8 cellular contexts compared by ENCODE assay signal in the genomic region with DNA sequence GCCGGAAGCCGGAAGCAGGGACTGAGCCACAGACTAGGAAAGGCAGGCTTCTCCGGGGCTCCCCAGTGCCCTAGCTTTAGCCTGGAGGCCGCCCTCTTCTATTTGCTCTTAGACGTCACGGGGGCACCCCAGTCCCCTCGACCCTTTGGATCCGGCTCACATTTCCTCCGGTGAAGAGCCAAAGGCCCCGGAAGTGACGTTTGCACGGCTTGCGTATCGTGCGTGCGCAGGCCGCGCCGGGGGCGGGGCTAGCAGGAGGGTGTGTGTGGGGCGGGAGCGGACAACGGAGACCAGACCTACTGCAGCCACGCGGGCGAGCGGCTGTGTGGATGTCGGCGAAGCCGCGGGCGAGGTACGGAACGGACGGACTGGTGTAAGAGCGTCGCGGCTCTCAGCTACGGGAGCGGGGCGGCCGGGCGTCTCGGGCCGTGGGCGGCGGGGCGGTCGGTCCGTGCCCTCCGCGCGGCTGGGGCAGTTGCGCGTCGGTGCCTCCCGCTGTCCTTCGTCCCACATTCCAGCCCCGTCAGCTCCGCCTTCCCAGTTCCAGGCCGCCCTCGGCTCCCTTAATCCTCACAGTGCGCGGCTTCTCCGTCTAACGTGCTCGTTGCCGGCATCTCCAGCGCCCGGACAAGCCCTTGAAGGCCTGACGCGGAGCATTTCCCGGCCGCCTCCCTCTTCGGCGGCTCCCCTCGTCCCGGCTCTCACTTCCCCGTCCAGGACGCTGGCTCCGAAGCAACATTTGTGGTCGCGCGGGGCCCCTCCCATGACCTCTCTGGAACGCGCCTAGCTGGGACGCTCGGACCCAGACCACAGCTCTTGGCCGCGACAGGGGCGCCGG. TPM values are rescaled to one million over a fixed set of nuclear protein-coding genes. Genes with fewer than 3 reads are reported as not detected.
DNase-seq lines count a peak whose midpoint lies in the region; ATAC-seq and TF ChIP-seq lines count a peak whose summit lies in the region.

No MANE protein-coding gene starts in this region.

- DNase-seq in DMS114 treated with DMSO at 0.1 percent for 48 hours (lab: John Stamatoyannopoulos, UW; ENCODE audit: unreplicated experiment) (peak; percentile 91), IMR-90 (peak; percentile 97), OCI-LY7 (ENCODE audit: low spot score) (peak; percentile 99), activated T-cell treated with anti-CD3 and anti-CD28 coated beads for 48 hours (ENCODE audit: low read depth) (peak; percentile 96), epithelial cell of proximal tubule (ENCODE audit: low read depth) (peak; percentile 71), mucosa of gallbladder (ENCODE audit: low spot score) (peak; percentile 98)
- DNase-seq in stimulated activated CD8-positive, alpha-beta memory T cell treated with anti-CD3 and anti-CD28 coated beads, Interleukin-4, amount 100 ng/mL, for 24 hours (ENCODE audit: low read depth), result peak; percentile 96

- H4K91ac ChIP-seq in IMR-90 (ENCODE audit: insufficient read depth, low read depth, low read length), result peak overlapping the region; percentile 93

- H2AK5ac ChIP-seq in IMR-90 (ENCODE audit: low read depth, low read length), result peak overlapping the region; percentile 63; the same call in 1 of the 2 replicates

- no peaks in the 10 kb centered on the region for H3K27me3 ChIP-seq in IMR-90 (ENCODE audit: control insufficient read depth, insufficient read depth, low read length)

- H2BK120ac ChIP-seq in IMR-90 (ENCODE audit: low read depth, low read length), result peak overlapping the region; percentile 77

- H3K4ac ChIP-seq in IMR-90 (ENCODE audit: low read depth, low read length), result peak overlapping the region; percentile 98

- peak overlapping the region; percentile 97; the same call in 1 of the 2 replicates for H3K23ac ChIP-seq in IMR-90 (ENCODE audit: low read depth, low read length)

- H3K79me2 ChIP-seq in OCI-LY7 (ENCODE audit: insufficient read depth, low read depth, low read length), result peaks cover 41% of the 10 kb centered on the region; the same call in 1 of the 2 replicates

- in situ Hi-C loops in IMR-90 (cut with MboI; ENCODE audit: low sequenced_read_pairs), result no loop called here

- peaks cover 4% of the 10 kb centered on the region; the same call in 1 of the 2 replicates for H3K4me1 ChIP-seq in IMR-90 (ENCODE audit: control insufficient read depth, insufficient read depth, low read length)
- peaks cover 7% of the 10 kb centered on the region for H3K4me1 ChIP-seq in OCI-LY7 (ENCODE audit: insufficient read depth, low read length, poor library complexity, severe bottlenecking)

- POLR2A ChIA-PET in IMR-90 (lab: Charles Lee; ENCODE audit: unreplicated experiment), result no interaction called here
- POLR2A ChIA-PET in OCI-LY7 (lab: Charles Lee), result interaction anchor here (0.5 to 2.0 kb wide), 10 partner anchors 9 to 99 kb away, joined by 3 to 8 read pairs (median 4); no protein-coding TSS in a partner anchor

- no peaks in the 10 kb centered on the region for H3K9me3 ChIP-seq in IMR-90 (ENCODE audit: control insufficient read depth, insufficient read depth, low read length)
- no peaks in the 10 kb centered on the region for H3K9me3 ChIP-seq in OCI-LY7 (ENCODE audit: low read length)

- intact Hi-C loops in IMR-90 (cut with micrococcal nuclease) (loop anchor here (1.0 kb wide), 1 partner anchor 97 kb away; no protein-coding TSS in a partner anchor), OCI-LY7 (cut with micrococcal nuclease; ENCODE audit: unreplicated experiment) (loop anchor here (1.0 to 5.0 kb wide), 2 partner anchors 26 to 97 kb away; partner anchors contain the start of gene KCTD7)

- H4K5ac ChIP-seq in IMR-90 (ENCODE audit: low read depth, low read length), result peak overlapping the region; percentile 82

- H3K79me1 ChIP-seq in IMR-90 (ENCODE audit: low read depth in 1 of 2, low read length in 2 of 2), result peaks cover 15 to 36% of the 10 kb centered on the region in 2 experiments

- H4K20me1 ChIP-seq in IMR-90 (ENCODE audit: insufficient read depth, low read length), result peaks cover 8% of the 10 kb centered on the region
- H4K20me1 ChIP-seq in OCI-LY7 (ENCODE audit: insufficient read depth, low read length), result no peaks in the 10 kb centered on the region

- peak overlapping the region; percentile 93 for H3K9ac ChIP-seq in IMR-90 (ENCODE audit: low read depth, low read length)

- H2BK5ac ChIP-seq in IMR-90 (ENCODE audit: low read depth, low read length, poor library complexity, severe bottlenecking), result peak overlapping the region; percentile 96

- peak overlapping the region; percentile 98 for H2AFZ ChIP-seq in IMR-90 (replicated peaks; ENCODE audit: low read length, poor library complexity)
- H2AFZ ChIP-seq in OCI-LY7 (ENCODE audit: low read length), result peak overlapping the region; percentile 51; the same call in 1 of the 2 replicates

- dilution Hi-C loops in IMR-90 (cut with HindIII; ENCODE audit: low sequenced_read_pairs, unreplicated experiment), result no loop called here

- peak overlapping the region; percentile 97 for H2AK9ac ChIP-seq in IMR-90 (replicated peaks; ENCODE audit: low read depth, low read length, poor library complexity)

- peak; percentile 98 for TF ChIP-seq POLR2A in IMR-90 (IDR thresholded peaks at IDR 0.05; ENCODE audit: low read depth, low read length)

- ATAC-seq in GM21529 (IDR thresholded peaks at IDR 0.05; ENCODE audit: unreplicated experiment), result peak; percentile 90
- ATAC-seq in IMR-90 (ENCODE audit: low read depth), result peak; percentile 93

- BruUV-seq in IMR-90 (replicated peaks; lab: Mats Ljungman, UMichigan) (no TSS peak), OCI-LY7 (replicated peaks; lab: Mats Ljungman, UMichigan) (no TSS peak)

- WGBS in IMR-90 (ENCODE audit: extremely low coverage in 2 of 2, insufficient read length in 1 of 2), 2 experiments, result 0% methylated on average over 53 of the region's 92 CpGs; no CpG with 5 or more reads in 1 of the 2 experiments

- H2BK20ac ChIP-seq in IMR-90 (ENCODE audit: low read depth, low read length), result no peak overlapping the region

- H3K4me3 ChIP-seq in IMR-90 (ENCODE audit: insufficient read depth, low read depth, low read length) (peak overlapping the region; percentile 60), OCI-LY7 (ENCODE audit: low read depth, low read length, poor library complexity, severe bottlenecking) (peak overlapping the region; percentile 71), epithelial cell of proximal tubule (ENCODE audit: low read depth, low read length) (peak overlapping the region; percentile 74)

- peaks cover 9% of the 10 kb centered on the region for H3K9me1 ChIP-seq in IMR-90 (ENCODE audit: insufficient read depth, low read length)

- H3K9me2 ChIP-seq in OCI-LY7 (ENCODE audit: insufficient read depth, low read length), result no peaks in the 10 kb centered on the region

- peak overlapping the region; percentile 94 to 99 for H4K8ac ChIP-seq in IMR-90 (ENCODE audit: low read depth in 2 of 2, low read length in 2 of 2)

- TF ChIP-seq CTCF in IMR-90 (conservative IDR thresholded peaks at IDR 0.05; ENCODE audit: low read depth, low read length) (no peak), OCI-LY7 (conservative IDR thresholded peaks at IDR 0.05; ENCODE audit: low read length) (no peak), epithelial cell of proximal tubule (conservative IDR thresholded peaks at IDR 0.05; ENCODE audit: low read depth, low read length) (no peak)

- no peak; the same call in 1 of the 2 replicates for TF ChIP-seq RAD21 in IMR-90 (IDR thresholded peaks at IDR 0.05; ENCODE audit: low read length)

- H3K27ac ChIP-seq in IMR-90 (ENCODE audit: insufficient read depth, low read length) (peak overlapping the region; percentile 88), OCI-LY7 (ENCODE audit: low read depth, low read length, poor library complexity, severe bottlenecking) (peak overlapping the region; percentile 80)

- H3K36me3 ChIP-seq in IMR-90 (ENCODE audit: control insufficient read depth, insufficient read depth, low read length) (no peaks in the 10 kb centered on the region), OCI-LY7 (ENCODE audit: insufficient read depth, low read length) (peaks cover 10% of the 10 kb centered on the region; the same call in 1 of the 2 replicates)

- 0 out of 3 replicates have a peak overlapping the region, but pooled peaks have one; percentile 20 for H2BK15ac ChIP-seq in IMR-90 (ENCODE audit: low read depth, low read length)

- H3K18ac ChIP-seq in IMR-90 (ENCODE audit: low read depth, low read length), result peak overlapping the region; percentile 48

- CTCF ChIA-PET in IMR-90 (lab: Yijun Ruan, JAX) (interaction anchor here (0.6 kb wide), 1 partner anchor 18 kb away, joined by 3 read pairs; no protein-coding TSS in a partner anchor), OCI-LY7 (lab: Charles Lee; ENCODE audit: unreplicated experiment) (no interaction called here)

- peak overlapping the region; percentile 100 for H3K14ac ChIP-seq in IMR-90 (replicated peaks; ENCODE audit: low read depth, low read length)

- H3K4me2 ChIP-seq in IMR-90 (ENCODE audit: low read depth, low read length) (peak overlapping the region; percentile 65), OCI-LY7 (ENCODE audit: low read length) (peak overlapping the region; percentile 72)

- H3K56ac ChIP-seq in IMR-90 (ENCODE audit: extremely low read depth, insufficient read depth, low read length), result peak overlapping the region; percentile 97

TF ChIP-seq in IMR-90, 13 proteins besides CTCF, POLR2A, EP300 and RAD21 (continues in another document):
- TF ChIP-seq MAFK (IDR thresholded peaks at IDR 0.05; ENCODE audit: low read depth, low read length), result no peak
- 0 out of 2 replicates have a peak, but pooled peaks have one; percentile 24 for TF ChIP-seq BHLHE40 (IDR thresholded peaks at IDR 0.05; ENCODE audit: low read depth, low read length)
- no peak for TF ChIP-seq NFE2L2 (IDR thresholded peaks at IDR 0.05; ENCODE audit: low read depth, low read length)
- peak; percentile 95; the same call in 1 of the 2 replicates for TF ChIP-seq MAZ (IDR thresholded peaks at IDR 0.05; ENCODE audit: borderline replicate concordance, low read depth, low read length)
- no peak for TF ChIP-seq RFX5 (IDR thresholded peaks at IDR 0.05; ENCODE audit: low read depth, low read length)
- peak; percentile 25; the same call in 1 of the 2 replicates for TF ChIP-seq FOS (IDR thresholded peaks at IDR 0.05; ENCODE audit: low read depth, low read length)
- TF ChIP-seq CHD1 (IDR thresholded peaks at IDR 0.05; ENCODE audit: low read depth, low read length), result peak; percentile 92; the same call in 1 of the 2 replicates
- TF ChIP-seq MXI1 (IDR thresholded peaks at IDR 0.05; ENCODE audit: borderline replicate concordance, low read depth, low read length), result peak; percentile 92

RNA-seq across cellular contexts. Expression of gene KCTD7, which starts 25.8 kb away (rescaled TPM):
- total RNA-seq in IMR-90 (2012; rRNA removed) (6.1 TPM in 2 replicates), OCI-LY7 (2022) (41.8 and 43.3 TPM in 2 replicates), epithelial cell of proximal tubule (4.1 and 8.3 TPM in 2 replicates), mucosa of gallbladder (25.3 TPM)
- polyA plus RNA-seq in IMR-90 (2012; rRNA removed), result 11.3 and 12.8 TPM in 2 replicates
- 8.9 and 12.4 TPM in 2 replicates for polyA plus RNA-seq in IMR-90 (2012; cell fraction: cytosol; rRNA removed)
- polyA plus RNA-seq in IMR-90 (2012; cell fraction: nucleus; rRNA removed; ENCODE audit: low replicate concordance), result 40.0 and 52.6 TPM in 2 replicates
- total RNA-seq in OCI-LY7 (2014; rRNA removed; shearing (Covaris generic)), result 32.9 and 40.5 TPM in 2 replicates

Comparison
In these comparisons a context has a peak if more than half of its experiments do, and no peak if none do; other contexts are left out.
1. Peak in every context shown above with its lines: DNase-seq, ATAC-seq, H3K4me3 ChIP-seq and H3K27ac ChIP-seq.